8 cellular contexts compared by ENCODE assay signal in genomic region chr7:100612730-100613446, GRCh38. TPM values are rescaled to one million over a fixed set of nuclear protein-coding genes. Genes with fewer than 3 reads are reported as not detected.
DNase-seq lines count a peak whose midpoint lies in the region; ATAC-seq and TF ChIP-seq lines count a peak whose summit lies in the region.

No MANE protein-coding gene starts in this region.

- intact Hi-C loops in ascending aorta (cut with DNase I): loop anchor here (1.0 to 5.0 kb wide), 7 partner anchors 9 to 176 kb away; partner anchors contain the start of genes AGFG2, FBXO24, GIGYF1 and GNB2
- intact Hi-C loops in testis (cut with DNase I; ENCODE audit: low total_unique reads): no loop called here

- peaks cover 5% of the 10 kb centered on the region for H3K36me3 Mint-ChIP-seq in IgD-negative memory B cell

- H3K4me1 Mint-ChIP-seq in IgD-negative memory B cell: peaks cover 4 to 13% (median 10%) of the 10 kb centered on the region in 3 donors

- peaks cover 3 to 11% of the 10 kb centered on the region in 2 donors for H3K4me1 ChIP-seq in ascending aorta
- peaks cover 13% of the 10 kb centered on the region for H3K4me1 ChIP-seq in testis

- H3K27me3 ChIP-seq in ascending aorta: no peaks in the 10 kb centered on the region
- H3K27me3 ChIP-seq in layer of hippocampus (ENCODE audit: control insufficient read depth, insufficient read depth, low read length): no peaks in the 10 kb centered on the region
- H3K27me3 ChIP-seq in testis: no peaks in the 10 kb centered on the region

- peak overlapping the region in 1 of 3 donors; percentile 93 for H3K27ac Mint-ChIP-seq in IgD-negative memory B cell

- H3K4me3 Mint-ChIP-seq in IgD-negative memory B cell: peak overlapping the region; percentile 88 to 98 (median 92)

- peak overlapping the region; percentile 38 to 86 for H3K27ac ChIP-seq in ascending aorta
- peak overlapping the region; percentile 96 for H3K27ac ChIP-seq in layer of hippocampus (ENCODE audit: low read depth, low read length)
- H3K27ac ChIP-seq in testis: peak overlapping the region; percentile 90 to 91

- WGBS in testis, 2 donors: 0 to 20% methylated on average over 1 to 29 of the region's 29 CpGs

- H3K4me3 ChIP-seq in ascending aorta (peak overlapping the region; percentile 84 to 93), testis (peak overlapping the region; percentile 61 to 79)

- H3K27me3 Mint-ChIP-seq in IgD-negative memory B cell: no peaks in the 10 kb centered on the region

- H3K9me3 ChIP-seq in ascending aorta: no peaks in the 10 kb centered on the region
- H3K9me3 ChIP-seq in testis: no peaks in the 10 kb centered on the region

- DNase-seq in ascending aorta (ENCODE audit: low spot score in 2 of 2): no peak
- peak; percentile 37 for DNase-seq in testis
- DNase-seq in DMS153 treated with DMSO at 0.1 percent for 48 hours (lab: John Stamatoyannopoulos, UW; ENCODE audit: unreplicated experiment): no peak
- no peak for DNase-seq in hippocampal formation (lab: John Stamatoyannopoulos, UW)

- TF ChIP-seq CTCF in GM12873 (IDR thresholded peaks at IDR 0.05; ENCODE audit: insufficient read depth, low read depth, low read length, missing control alignments) (peak; percentile 23), ascending aorta (IDR thresholded peaks at IDR 0.05) (no peak), testis (IDR thresholded peaks at IDR 0.05) (no peak)

- H3K9me3 Mint-ChIP-seq in IgD-negative memory B cell: no peaks in the 10 kb centered on the region

- ATAC-seq in GM18858 (IDR thresholded peaks at IDR 0.05; ENCODE audit: unreplicated experiment): no peak

- TF ChIP-seq POLR2A in testis (IDR thresholded peaks at IDR 0.05): no peak

- H3K36me3 ChIP-seq in ascending aorta (peaks cover 0 to under 1% of the 10 kb centered on the region in 2 donors), testis (ENCODE audit: low read depth, missing control alignments) (no peaks in the 10 kb centered on the region)

RNA-seq across cellular contexts. Expression of gene MOSPD3, which starts 0.5 kb away (rescaled TPM):
- 14.4 TPM for polyA plus RNA-seq in IgD-negative memory B cell
- 11.0 TPM for total RNA-seq in ascending aorta
- total RNA-seq in testis: 10 to 100 TPM; 40.6 to 78.9 TPM
- polyA plus RNA-seq in testis (ENCODE audit: insufficient read depth, low read depth, low replicate concordance): 62.8 TPM

RNA-seq across cellular contexts. Expression of gene PCOLCE, which starts 10.7 kb away (rescaled TPM):
- polyA plus RNA-seq in IgD-negative memory B cell (0.98 TPM), testis (ENCODE audit: insufficient read depth, low read depth, low replicate concordance) (104 TPM)
- total RNA-seq in ascending aorta (124 TPM), testis (10 to 100 TPM; 26.0 to 30.2 TPM)

RNA-seq across cellular contexts. Expression of gene FBXO24, which starts 26.8 kb away (rescaled TPM):
- polyA plus RNA-seq in IgD-negative memory B cell: 0.36 TPM
- not detected for total RNA-seq in ascending aorta
- total RNA-seq in testis: 10 to 100 TPM; 37.5 to 74.5 TPM
- 112 TPM for polyA plus RNA-seq in testis (ENCODE audit: insufficient read depth, low read depth, low replicate concordance)

RNA-seq across cellular contexts. Expression of gene LRCH4, which starts 27.0 kb away (rescaled TPM):
- polyA plus RNA-seq in IgD-negative memory B cell: 160 TPM
- total RNA-seq in ascending aorta: 113 TPM
- total RNA-seq in testis: 100 to 1,000 TPM; 314 to 378 TPM
- 159 TPM for polyA plus RNA-seq in testis (ENCODE audit: insufficient read depth, low read depth, low replicate concordance)

RNA-seq across cellular contexts. Expression of gene TFR2, which starts 28.5 kb away (rescaled TPM):
- polyA plus RNA-seq in IgD-negative memory B cell (0.44 TPM), testis (ENCODE audit: insufficient read depth, low read depth, low replicate concordance) (1.1 TPM)
- total RNA-seq in ascending aorta (not detected), testis (1 to 10 TPM in 1 of 2 donors, under 1 TPM in 1; 0.87 to 1.5 TPM)

Comparison
In these comparisons a context has a peak if more than half of its experiments do, and no peak if none do; other contexts are left out.
1. RNA of gene FBXO24, which starts 26.8 kb away (total RNA-seq): 37.5 to 74.5 TPM in testis; not detected in ascending aorta (single experiment); every median in the first group is over 10 times any median in the second.
2. Peak in every context shown above with its lines, with median percentiles within 50 percentile points of each other: H3K27ac ChIP-seq.